ENCODE assay signal across 14 cellular contexts in genomic region chr13:31767175-31767900, GRCh38. TPM values are rescaled to one million over a fixed set of nuclear protein-coding genes. Genes with fewer than 3 reads are reported as not detected.
DNase-seq lines count a peak whose midpoint lies in the region; ATAC-seq and TF ChIP-seq lines count a peak whose summit lies in the region.
"Had no signal": no experiment of that assay in that cellular context is flagged by ENCODE, and none has a peak within 500 bp of the region (broad histone marks: within the 10 kb centered on the region; RNA-seq: fewer than 3 reads in every experiment).

No MANE protein-coding gene starts in this region.

- CTCF ChIA-PET in GM10248 (lab: Yijun Ruan, JAX): no interaction called here

- no peak for TF ChIP-seq CTCF in AG09309 (IDR thresholded peaks at IDR 0.05; ENCODE audit: control insufficient read depth, insufficient read depth, low read depth, low read length, missing control alignments)
- no peak for TF ChIP-seq CTCF in choroid plexus epithelial cell (conservative IDR thresholded peaks at IDR 0.05; ENCODE audit: low read depth, low read length)
- no peak for TF ChIP-seq CTCF in GM10248 (IDR thresholded peaks at IDR 0.05; ENCODE audit: control extremely low read depth, extremely low read depth, low read depth, missing control alignments)

- ATAC-seq in HG03432 (IDR thresholded peaks at IDR 0.05; ENCODE audit: unreplicated experiment) (no peak), HG02763 (IDR thresholded peaks at IDR 0.05; ENCODE audit: unreplicated experiment) (no peak)

- H3K4me3 ChIP-seq in AG09309 (ENCODE audit: control insufficient read depth, low read depth, low read length): no peak overlapping the region
- no peak overlapping the region for H3K4me3 ChIP-seq in choroid plexus epithelial cell (ENCODE audit: low read depth, low read length)
- H3K4me3 ChIP-seq: BLaER1, coronary artery, heart left ventricle had no signal

- POLR2A ChIA-PET in GM10248 (lab: Yijun Ruan, JAX): no interaction called here

- DNase-seq in AG09309 (ENCODE audit: low read depth): peak; percentile 88
- DNase-seq in LHCN-M2 (ENCODE audit: low read depth): peak; percentile 94
- DNase-seq in choroid plexus epithelial cell (ENCODE audit: low read depth): peak; percentile 39
- peak; percentile 13 for DNase-seq in myocyte (ENCODE audit: low read depth)
- no peak for DNase-seq in GM10248 (ENCODE audit: extremely low spot score)
- DNase-seq in stimulated activated CD8-positive, alpha-beta memory T cell treated with anti-CD3 and anti-CD28 coated beads, Interleukin-4, amount 100 ng/mL, for 48 hours: no peak
- DNase-seq: activated naive CD4-positive, alpha-beta T cell treated with anti-CD3 and anti-CD28 coated beads for 36 hours; heart left ventricle; MM.1S; NCI-H446 treated with DMSO at 0.1 percent for 48 hours had no signal

RNA-seq across cellular contexts. Expression of gene RXFP2, which starts 28.0 kb away (rescaled TPM):
- total RNA-seq in LHCN-M2 (2014; rRNA removed) (not detected in 2 replicates), myocyte (not detected in 2 replicates)
- polyA plus RNA-seq in LHCN-M2 (2012): not detected
- not detected for polyA plus RNA-seq in myocyte (2012)
- total RNA-seq: activated naive CD4-positive, alpha-beta T cell treated with anti-CD3 and anti-CD28 coated beads for 36 hours; heart left ventricle had no signal
- polyA plus RNA-seq: heart left ventricle had no signal

Comparison
In these comparisons a context has a peak if more than half of its experiments do, and no peak if none do; other contexts are left out.
1. DNase-seq: peak in AG09309 (single experiment), LHCN-M2 (single experiment), choroid plexus epithelial cell (single experiment) and myocyte (single experiment); none in GM10248 (single experiment) and stimulated activated CD8-positive, alpha-beta memory T cell treated with anti-CD3 and anti-CD28 coated beads, Interleukin-4, amount 100 ng/mL, for 48 hours (single experiment).